In the genomic region with DNA sequence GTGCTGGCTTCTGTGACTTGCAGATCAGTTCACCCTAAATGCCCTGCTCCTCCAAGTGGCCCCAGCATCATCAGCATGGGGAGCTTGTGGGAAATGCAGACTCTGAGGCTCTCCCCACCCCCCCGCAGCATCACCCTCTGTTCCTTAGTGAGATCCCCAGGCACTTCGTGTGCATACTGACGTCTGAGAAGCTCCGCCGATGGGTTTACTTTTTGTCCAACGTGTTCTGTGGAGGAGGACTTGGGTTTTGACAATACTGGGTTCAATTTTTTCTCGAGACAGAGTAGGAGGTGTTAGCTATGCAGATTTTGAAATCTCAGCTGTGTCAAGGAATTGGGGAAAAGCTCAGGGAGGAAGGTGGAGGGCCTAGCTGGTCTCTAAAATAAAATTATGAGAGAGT, we compare ENCODE assay signal across 13 cellular contexts.
"Had no signal": no experiment of that assay in that cellular context is flagged by ENCODE, and none has a peak within 500 bp of the region (broad histone marks: within the 10 kb centered on the region; RNA-seq: fewer than 3 reads in every experiment).

No MANE protein-coding gene starts in this region.

- H3K4me1 ChIP-seq: gastroesophageal sphincter, lower lobe of right lung, prostate gland, sigmoid colon had no signal

- H3K27ac ChIP-seq: gastroesophageal sphincter, heart right ventricle, lower lobe of right lung, prostate gland, sigmoid colon, upper lobe of left lung had no signal

- H3K27me3 ChIP-seq: sigmoid colon, spleen, upper lobe of left lung had no signal

- DNase-seq: activated CD4-positive, alpha-beta T cell treated with anti-CD3 and anti-CD28 coated beads, Interleukin-2, amount 50 U/mL, for 1 hour; activated naive CD4-positive, alpha-beta T cell treated with anti-CD3 and anti-CD28 coated beads, Interleukin-2, amount 50 U/mL, for 16 hours; activated T-cell treated with anti-CD3 and anti-CD28 coated beads for 4 hours; amniotic stem cell; heart right ventricle; lower lobe of right lung; occipital lobe; sigmoid colon; spleen; stimulated activated naive CD8-positive, alpha-beta T cell treated with anti-CD3 and anti-CD28 coated beads, Interleukin-15, amount 100 ng/mL, for 72 hours; upper lobe of left lung had no signal

- H3K27me3 Mint-ChIP-seq: stimulated activated naive CD8-positive, alpha-beta T cell treated with anti-CD3 and anti-CD28 coated beads, Interleukin-15, amount 100 ng/mL, for 72 hours had no signal

- H3K4me3 Mint-ChIP-seq: stimulated activated naive CD8-positive, alpha-beta T cell treated with anti-CD3 and anti-CD28 coated beads, Interleukin-15, amount 100 ng/mL, for 72 hours had no signal

- H3K4me3 ChIP-seq: gastroesophageal sphincter, heart right ventricle, lower lobe of right lung, prostate gland, sigmoid colon, upper lobe of left lung had no signal

- H3K36me3 ChIP-seq: gastroesophageal sphincter, heart right ventricle, lower lobe of right lung, prostate gland, sigmoid colon, spleen, upper lobe of left lung had no signal

- H3K9me3 ChIP-seq: lower lobe of right lung, prostate gland had no signal

- ATAC-seq: gastroesophageal sphincter; heart right ventricle; lower lobe of right lung; stimulated activated naive CD8-positive, alpha-beta T cell treated with anti-CD3 and anti-CD28 coated beads, Interleukin-15, amount 100 ng/mL, for 72 hours had no signal
